In the genomic region with DNA sequence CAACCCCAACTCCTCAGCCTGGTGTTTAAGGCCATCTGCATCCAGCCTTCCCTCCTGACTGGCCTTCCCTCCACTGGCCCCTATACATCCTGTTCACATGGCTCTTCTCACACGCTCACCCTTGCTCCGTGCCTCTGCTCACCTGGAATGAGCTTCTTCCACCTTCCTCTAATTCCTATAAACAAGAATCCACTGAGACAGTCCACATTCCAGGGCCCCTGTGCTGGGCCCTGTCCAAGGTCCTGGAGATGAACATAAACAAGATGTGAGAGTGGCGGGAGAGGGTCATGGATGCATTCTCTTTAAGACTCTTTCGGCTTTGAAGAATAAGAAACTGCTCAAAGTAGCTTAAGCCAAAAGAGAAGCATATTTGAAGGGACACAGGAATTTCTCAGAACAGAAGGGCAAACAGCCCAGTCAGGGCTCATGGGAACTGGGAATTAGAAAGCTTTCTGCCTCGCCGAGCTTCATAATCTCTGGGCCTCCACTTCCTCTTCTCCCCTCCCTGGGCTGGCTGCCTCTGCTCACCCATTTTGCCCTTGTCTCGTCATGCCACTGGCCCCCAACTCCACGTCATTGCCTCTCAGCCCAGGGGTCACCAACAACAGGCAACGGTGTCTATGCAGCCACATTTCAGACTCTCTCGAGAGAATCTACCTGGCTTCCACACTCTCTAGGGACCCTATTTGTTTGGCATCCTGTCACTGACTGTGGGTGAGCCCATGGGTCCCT, we compare ENCODE assay signal across 13 cellular contexts. TPM values are rescaled to one million over a fixed set of nuclear protein-coding genes. Genes with fewer than 3 reads are reported as not detected.
DNase-seq lines count a peak whose midpoint lies in the region; ATAC-seq, FAIRE-seq and TF ChIP-seq lines count a peak whose summit lies in the region.
"Had no signal": no experiment of that assay in that cellular context is flagged by ENCODE, and none has a peak within 500 bp of the region (broad histone marks: within the 10 kb centered on the region; RNA-seq: fewer than 3 reads in every experiment).

No MANE protein-coding gene starts in this region.

- no peaks in the 10 kb centered on the region for H3K36me3 Mint-ChIP-seq in activated T-helper 1 cell treated with anti-CD3 and anti-CD28 coated beads, Interleukin-12 subunit alpha, Interleukin-12 subunit beta, Interleukin-2, Interleukin-4 antibody, amounts not matched to agents 30 ng/mL and 10 ng/mL and 1 ng/mL, durations not matched to agents 14 hours and 24 hours and 36 hours (ENCODE audit: low read depth)
- H3K36me3 Mint-ChIP-seq: memory B cell had no signal

- DNase-seq in cardiac muscle cell (ENCODE audit: low read depth in 1 of 2, low spot score in 1 of 2), result peak; percentile 59 to 85
- DNase-seq in Right ventricle myocardium superior, result no peak
- DNase-seq in adipocyte (ENCODE audit: low read depth), result peak; percentile 58
- DNase-seq in iPS-NIHi7 (ENCODE audit: extremely low spot score), result peak; percentile 63
- DNase-seq in urothelium cell line (ENCODE audit: low spot score), result peak; percentile 59
- DNase-seq in psoas muscle, result no peak
- DNase-seq in activated T-helper 1 cell treated with anti-CD3 and anti-CD28 coated beads, Interleukin-12 subunit alpha, Interleukin-12 subunit beta, Interleukin-2, Interleukin-4 antibody, amounts not matched to agents 30 ng/mL and 10 ng/mL and 1 ng/mL, durations not matched to agents 14 hours and 24 hours and 36 hours (ENCODE audit: low spot score), result no peak
- DNase-seq: activated effector memory CD4-positive, alpha-beta T cell treated with anti-CD3 and anti-CD28 coated beads, Interleukin-2, amount 50 U/mL, for 16 hours; stimulated activated CD4-positive, alpha-beta T cell treated with anti-CD3 and anti-CD28 coated beads, Interleukin-12 subunit alpha, Interleukin-12 subunit beta, amount 100 ng/mL, for 4 hours; stimulated activated naive CD8-positive, alpha-beta T cell treated with anti-CD3 and anti-CD28 coated beads, Interleukin-15, amount 100 ng/mL, for 72 hours had no signal

- H3K4me1 Mint-ChIP-seq in activated T-helper 1 cell treated with anti-CD3 and anti-CD28 coated beads, Interleukin-12 subunit alpha, Interleukin-12 subunit beta, Interleukin-2, Interleukin-4 antibody, amounts not matched to agents 30 ng/mL and 10 ng/mL and 1 ng/mL, durations not matched to agents 14 hours and 24 hours and 36 hours (ENCODE audit: low read depth), result no peaks in the 10 kb centered on the region
- H3K4me1 Mint-ChIP-seq: memory B cell; stimulated activated naive CD8-positive, alpha-beta T cell treated with anti-CD3 and anti-CD28 coated beads, Interleukin-15, amount 100 ng/mL, for 72 hours had no signal

- no peaks in the 10 kb centered on the region for H3K9me3 Mint-ChIP-seq in activated T-helper 1 cell treated with anti-CD3 and anti-CD28 coated beads, Interleukin-12 subunit alpha, Interleukin-12 subunit beta, Interleukin-2, Interleukin-4 antibody, amounts not matched to agents 30 ng/mL and 10 ng/mL and 1 ng/mL, durations not matched to agents 14 hours and 24 hours and 36 hours
- H3K9me3 Mint-ChIP-seq: memory B cell; stimulated activated naive CD8-positive, alpha-beta T cell treated with anti-CD3 and anti-CD28 coated beads, Interleukin-15, amount 100 ng/mL, for 72 hours had no signal

- peaks cover 19% of the 10 kb centered on the region for H3K27me3 Mint-ChIP-seq in activated T-helper 1 cell treated with anti-CD3 and anti-CD28 coated beads, Interleukin-12 subunit alpha, Interleukin-12 subunit beta, Interleukin-2, Interleukin-4 antibody, amounts not matched to agents 30 ng/mL and 10 ng/mL and 1 ng/mL, durations not matched to agents 14 hours and 24 hours and 36 hours (ENCODE audit: insufficient read depth)

- H3K27ac ChIP-seq in cardiac muscle cell (no peak overlapping the region), psoas muscle (no peak overlapping the region)
- H3K27ac ChIP-seq: epithelial cell of prostate had no signal

- H3K9me3 ChIP-seq in cardiac muscle cell (ENCODE audit: low read depth), result no peaks in the 10 kb centered on the region
- H3K9me3 ChIP-seq in adipocyte (ENCODE audit: control insufficient read depth, low read length), result no peaks in the 10 kb centered on the region
- no peaks in the 10 kb centered on the region for H3K9me3 ChIP-seq in psoas muscle

- H3K4me3 ChIP-seq in cardiac muscle cell (no peak overlapping the region), adipocyte (ENCODE audit: low read length) (no peak overlapping the region), psoas muscle (no peak overlapping the region)

- H3K4me1 ChIP-seq in cardiac muscle cell (ENCODE audit: low read depth), result no peaks in the 10 kb centered on the region
- H3K4me1 ChIP-seq in adipocyte (ENCODE audit: control insufficient read depth, insufficient read depth, low read length), result peaks cover 5% of the 10 kb centered on the region
- H3K4me1 ChIP-seq in psoas muscle, result no peaks in the 10 kb centered on the region

- no peak for FAIRE-seq in urothelium cell line (lab: Jason Lieb, UNC)

- no peak overlapping the region for H3K4me3 Mint-ChIP-seq in activated T-helper 1 cell treated with anti-CD3 and anti-CD28 coated beads, Interleukin-12 subunit alpha, Interleukin-12 subunit beta, Interleukin-2, Interleukin-4 antibody, amounts not matched to agents 30 ng/mL and 10 ng/mL and 1 ng/mL, durations not matched to agents 14 hours and 24 hours and 36 hours
- H3K4me3 Mint-ChIP-seq: memory B cell; stimulated activated naive CD8-positive, alpha-beta T cell treated with anti-CD3 and anti-CD28 coated beads, Interleukin-15, amount 100 ng/mL, for 72 hours had no signal

- 32 to 37% (median 37%) methylated on average over 10 of the region's 10 CpGs for WGBS in psoas muscle, 3 donors

- H3K9ac ChIP-seq in adipocyte (ENCODE audit: low read length), result no peak overlapping the region

- TF ChIP-seq CTCF in cardiac muscle cell (IDR thresholded peaks at IDR 0.05; ENCODE audit: low read depth, low read length) (no peak), psoas muscle (IDR thresholded peaks at IDR 0.05) (no peak)

- no peak for ATAC-seq in Right ventricle myocardium superior (ENCODE audit: poor library complexity)
- ATAC-seq in psoas muscle, result no peak
- ATAC-seq in HG03354 (IDR thresholded peaks at IDR 0.05; ENCODE audit: poor library complexity, severe bottlenecking, unreplicated experiment), result no peak
- ATAC-seq: stimulated activated naive CD8-positive, alpha-beta T cell treated with anti-CD3 and anti-CD28 coated beads, Interleukin-15, amount 100 ng/mL, for 72 hours had no signal

- no peak overlapping the region for H3K27ac Mint-ChIP-seq in activated T-helper 1 cell treated with anti-CD3 and anti-CD28 coated beads, Interleukin-12 subunit alpha, Interleukin-12 subunit beta, Interleukin-2, Interleukin-4 antibody, amounts not matched to agents 30 ng/mL and 10 ng/mL and 1 ng/mL, durations not matched to agents 14 hours and 24 hours and 36 hours
- H3K27ac Mint-ChIP-seq: memory B cell; stimulated activated naive CD8-positive, alpha-beta T cell treated with anti-CD3 and anti-CD28 coated beads, Interleukin-15, amount 100 ng/mL, for 72 hours had no signal

- intact Hi-C loops in Right ventricle myocardium superior (cut with DNase I), result no loop called here
- intact Hi-C loops in psoas muscle (cut with DNase I), result no loop called here
- intact Hi-C loops in activated T-helper 1 cell treated with anti-CD3 and anti-CD28 coated beads, Interleukin-12 subunit alpha, Interleukin-12 subunit beta, Interleukin-2, Interleukin-4 antibody, amounts not matched to agents 30 ng/mL and 10 ng/mL and 1 ng/mL, durations not matched to agents 14 hours and 24 hours and 36 hours (cut with micrococcal nuclease), result no loop called here

- no peaks in the 10 kb centered on the region for H3K36me3 ChIP-seq in cardiac muscle cell
- no peaks in the 10 kb centered on the region for H3K36me3 ChIP-seq in adipocyte (ENCODE audit: control insufficient read depth, insufficient read depth, low read length, severe bottlenecking)
- H3K36me3 ChIP-seq in psoas muscle (ENCODE audit: insufficient read depth in 1 of 2, low read depth in 1 of 2), result no peaks in the 10 kb centered on the region

- H3K27me3 ChIP-seq in cardiac muscle cell, result no peaks in the 10 kb centered on the region
- peaks cover 35% of the 10 kb centered on the region for H3K27me3 ChIP-seq in adipocyte (replicated peaks; ENCODE audit: control insufficient read depth, insufficient read depth, low read length)
- peaks cover 0 to 12% (median 0%) of the 10 kb centered on the region in 3 donors for H3K27me3 ChIP-seq in psoas muscle (ENCODE audit: insufficient read depth in 3 of 3, low read length in 2 of 3)

RNA-seq across cellular contexts. Expression of a gene that starts 13.5 kb away (rescaled TPM):
- total RNA-seq in cardiac muscle cell (0.12 TPM in 1 of 2 replicates, not detected in the other), Right ventricle myocardium superior (not detected), psoas muscle (not detected)
- polyA plus RNA-seq in cardiac muscle cell (not detected in 2 replicates), psoas muscle (not detected)
- total RNA-seq in activated T-helper 1 cell treated with anti-CD3 and anti-CD28 coated beads, Interleukin-12 subunit alpha, Interleukin-12 subunit beta, Interleukin-2, Interleukin-4 antibody, amounts not matched to agents 30 ng/mL and 10 ng/mL and 1 ng/mL, durations not matched to agents 14 hours and 24 hours and 36 hours, result not detected in 2 replicates

RNA-seq across cellular contexts. Expression of a gene that starts 36.2 kb away (rescaled TPM):
- total RNA-seq in cardiac muscle cell (1.3 and 2.9 TPM in 2 replicates), Right ventricle myocardium superior (37.7 TPM), psoas muscle (100 to 1,000 TPM; 104 to 253 (median 170) TPM)
- polyA plus RNA-seq in cardiac muscle cell (1.5 and 1.9 TPM in 2 replicates), psoas muscle (10 to 100 TPM; 16.0 to 61.3 (median 43.9) TPM)
- 0.64 and 1.1 TPM in 2 replicates for total RNA-seq in activated T-helper 1 cell treated with anti-CD3 and anti-CD28 coated beads, Interleukin-12 subunit alpha, Interleukin-12 subunit beta, Interleukin-2, Interleukin-4 antibody, amounts not matched to agents 30 ng/mL and 10 ng/mL and 1 ng/mL, durations not matched to agents 14 hours and 24 hours and 36 hours

Comparison
In these comparisons a context has a peak if more than half of its experiments do, and no peak if none do; other contexts are left out.
1. DNase-seq: peak in cardiac muscle cell (2 of 2), adipocyte (single experiment), iPS-NIHi7 (single experiment) and urothelium cell line (single experiment); none in Right ventricle myocardium superior (single experiment), psoas muscle (0 of 2) and activated T-helper 1 cell treated with anti-CD3 and anti-CD28 coated beads, Interleukin-12 subunit alpha, Interleukin-12 subunit beta, Interleukin-2, Interleukin-4 antibody, amounts not matched to agents 30 ng/mL and 10 ng/mL and 1 ng/mL, durations not matched to agents 14 hours and 24 hours and 36 hours (single experiment).